ENCODE assay signal across 11 cellular contexts in the genomic region with DNA sequence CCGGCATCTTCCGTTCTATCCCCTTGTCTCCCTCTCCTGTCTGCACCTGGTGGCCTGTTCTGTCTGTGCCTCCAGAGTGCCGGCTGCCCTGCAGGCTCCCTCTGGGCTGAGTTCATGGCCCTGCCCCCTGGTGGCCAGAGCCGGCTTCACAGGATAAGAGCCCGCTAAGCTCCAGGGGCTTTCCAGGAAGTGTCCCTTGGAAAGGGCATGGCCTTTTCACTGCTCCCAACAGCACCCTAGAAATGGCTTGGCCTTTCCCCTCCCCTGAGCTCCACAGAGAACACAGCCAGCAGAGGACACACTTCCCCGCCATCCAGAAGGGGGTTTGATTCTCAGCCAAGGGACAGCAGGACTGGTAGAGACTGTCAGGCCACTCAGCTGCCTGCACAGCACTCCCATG. TPM values are rescaled to one million over a fixed set of nuclear protein-coding genes. Genes with fewer than 3 reads are reported as not detected.
A peak's percentile ranks its signal among the peaks of the same experiment; 100 is the strongest.
DNase-seq lines count a peak whose midpoint lies in the region; ATAC-seq and TF ChIP-seq lines count a peak whose summit lies in the region.
"Not testable (repeated sequence)": the region's sequence is repeated elsewhere in the genome, so short reads cannot be mapped to it uniquely, and the experiment has no call there.
"Had no signal": no experiment of that assay in that cellular context is flagged by ENCODE, and none has a peak within 500 bp of the region (broad histone marks: within the 10 kb centered on the region; RNA-seq: fewer than 3 reads in every experiment).

No MANE protein-coding gene starts in this region.

- not testable (repeated sequence) for H3K4me3 Mint-ChIP-seq in activated CD8-positive, alpha-beta memory T cell treated with anti-CD3 and anti-CD28 coated beads, Interleukin-2, amount 10 ng/mL, durations not matched to agents 7 days and 5 days; brain; natural killer cell
- peak overlapping the region in 1 of 2 donors; percentile 32 for H3K4me3 Mint-ChIP-seq in stimulated activated naive B cell treated with anti-CD40 and anti-IgM and Interleukin-4, amounts not matched to agents 10 μg/mL and 1 μg/mL and 100 μg/mL, for 72 hours

- CTCF ChIA-PET in activated CD8-positive, alpha-beta memory T cell treated with anti-CD3 and anti-CD28 coated beads, Interleukin-2, amount 10 ng/mL, durations not matched to agents 7 days and 5 days (lab: Charles Lee) = not testable (repeated sequence)

- not testable (repeated sequence) for H3K4me3 ChIP-seq in RWPE2 (ENCODE audit: severe bottlenecking); hepatocyte

- not testable (repeated sequence) for H3K79me2 ChIP-seq in hepatocyte

- not testable (repeated sequence) for H3K36me3 Mint-ChIP-seq in activated CD8-positive, alpha-beta memory T cell treated with anti-CD3 and anti-CD28 coated beads, Interleukin-2, amount 10 ng/mL, durations not matched to agents 7 days and 5 days; brain; natural killer cell; stimulated activated naive B cell treated with anti-CD40 and anti-IgM and Interleukin-4, amounts not matched to agents 10 μg/mL and 1 μg/mL and 100 μg/mL, for 72 hours

- not testable (repeated sequence) for TF ChIP-seq CTCF in RWPE2 (IDR thresholded peaks at IDR 0.05; ENCODE audit: poor library complexity, severe bottlenecking); natural killer cell (IDR thresholded peaks at IDR 0.05)
- TF ChIP-seq CTCF in brain (conservative IDR thresholded peaks at IDR 0.05) (peak; percentile 39 to 60), hepatocyte (IDR thresholded peaks at IDR 0.05; ENCODE audit: poor library complexity) (peak; percentile 28)

- H4K20me1 ChIP-seq in hepatocyte (ENCODE audit: insufficient read depth, poor library complexity, severe bottlenecking) = not testable (repeated sequence)

- not testable (repeated sequence) for H3K9me3 Mint-ChIP-seq in activated CD8-positive, alpha-beta memory T cell treated with anti-CD3 and anti-CD28 coated beads, Interleukin-2, amount 10 ng/mL, durations not matched to agents 7 days and 5 days (ENCODE audit: low read depth); brain; natural killer cell; stimulated activated naive B cell treated with anti-CD40 and anti-IgM and Interleukin-4, amounts not matched to agents 10 μg/mL and 1 μg/mL and 100 μg/mL, for 72 hours

- not testable (repeated sequence) for H3K27me3 ChIP-seq in RWPE2 (ENCODE audit: insufficient read depth, poor library complexity, severe bottlenecking); hepatocyte

- H3K4me1 Mint-ChIP-seq in activated CD8-positive, alpha-beta memory T cell treated with anti-CD3 and anti-CD28 coated beads, Interleukin-2, amount 10 ng/mL, durations not matched to agents 7 days and 5 days; brain; natural killer cell; stimulated activated naive B cell treated with anti-CD40 and anti-IgM and Interleukin-4, amounts not matched to agents 10 μg/mL and 1 μg/mL and 100 μg/mL, for 72 hours: not testable (repeated sequence)

- DNase-seq in CD1c-positive myeloid dendritic cell (ENCODE audit: extremely low spot score) = peak; percentile 1
- DNase-seq in RWPE2 (ENCODE audit: low spot score); activated CD8-positive, alpha-beta memory T cell treated with anti-CD3 and anti-CD28 coated beads, Interleukin-2, amount 10 ng/mL, durations not matched to agents 7 days and 5 days; hepatocyte (ENCODE audit: low spot score); natural killer cell: not testable (repeated sequence)
- DNase-seq in stimulated activated naive B cell treated with anti-CD40 and anti-IgM and Interleukin-4, amounts not matched to agents 10 μg/mL and 1 μg/mL and 100 μg/mL, for 72 hours = peak; percentile 32

- H2AFZ ChIP-seq in hepatocyte = not testable (repeated sequence)

- H3K27ac Mint-ChIP-seq in activated CD8-positive, alpha-beta memory T cell treated with anti-CD3 and anti-CD28 coated beads, Interleukin-2, amount 10 ng/mL, durations not matched to agents 7 days and 5 days; brain; natural killer cell; stimulated activated naive B cell treated with anti-CD40 and anti-IgM and Interleukin-4, amounts not matched to agents 10 μg/mL and 1 μg/mL and 100 μg/mL, for 72 hours: not testable (repeated sequence)

- H3K4me2 ChIP-seq in hepatocyte = not testable (repeated sequence)

- 10% methylated on average over 3 of the region's 6 CpGs for WGBS in hepatocyte (ENCODE audit: low lambda C conversion rate, missing lambda C conversion rate)

- H3K36me3 ChIP-seq in RWPE2 (ENCODE audit: low read depth); hepatocyte (replicated peaks; ENCODE audit: insufficient read depth, low read depth): not testable (repeated sequence)

- not testable (repeated sequence) for H3K9me3 ChIP-seq in RWPE2 (ENCODE audit: severe bottlenecking); hepatocyte (ENCODE audit: low read depth)

- intact Hi-C loops in natural killer cell (cut with micrococcal nuclease) = not testable (repeated sequence)

- ATAC-seq in HG02678 (IDR thresholded peaks at IDR 0.05; ENCODE audit: unreplicated experiment) = peak; percentile 43
- peak; percentile 85 for ATAC-seq in RWPE2 (ENCODE audit: low read depth)
- ATAC-seq in activated CD8-positive, alpha-beta memory T cell treated with anti-CD3 and anti-CD28 coated beads, Interleukin-2, amount 10 ng/mL, durations not matched to agents 7 days and 5 days = peak; percentile 74
- peak; percentile 64 to 80 (median 75) for ATAC-seq in natural killer cell
- ATAC-seq in stimulated activated naive B cell treated with anti-CD40 and anti-IgM and Interleukin-4, amounts not matched to agents 10 μg/mL and 1 μg/mL and 100 μg/mL, for 72 hours (replicated peaks) = peak; percentile 83 to 85

- not testable (repeated sequence) for H3K4me1 ChIP-seq in RWPE2 (ENCODE audit: insufficient read depth, poor library complexity, severe bottlenecking); hepatocyte (ENCODE audit: insufficient read depth)

- H3K9me2 ChIP-seq in hepatocyte (replicated peaks; ENCODE audit: insufficient read depth) = not testable (repeated sequence)

- H3K27me3 Mint-ChIP-seq in activated CD8-positive, alpha-beta memory T cell treated with anti-CD3 and anti-CD28 coated beads, Interleukin-2, amount 10 ng/mL, durations not matched to agents 7 days and 5 days; brain; natural killer cell (ENCODE audit: low read depth in 2 of 2); stimulated activated naive B cell treated with anti-CD40 and anti-IgM and Interleukin-4, amounts not matched to agents 10 μg/mL and 1 μg/mL and 100 μg/mL, for 72 hours: not testable (repeated sequence)

- not testable (repeated sequence) for H3K27ac ChIP-seq in RWPE2 (ENCODE audit: poor library complexity, severe bottlenecking); hepatocyte

RNA-seq across cellular contexts. Expression of gene GOLGA8Q, which starts 15.1 kb away (rescaled TPM):
- 1 to 10 TPM; 6.2 to 7.7 TPM for total RNA-seq in activated CD8-positive, alpha-beta memory T cell treated with anti-CD3 and anti-CD28 coated beads, Interleukin-2, amount 10 ng/mL, durations not matched to agents 7 days and 5 days
- polyA plus RNA-seq in brain (ENCODE audit: insufficient read depth, low read depth, low replicate concordance) (not detected), hepatocyte (0.45 TPM in 1 of 2 replicates, not detected in the other)
- total RNA-seq in hepatocyte (0.16 TPM in 1 of 2 replicates, not detected in the other), natural killer cell (10 to 100 TPM in 1 of 3 donors, 1 to 10 TPM in 2; 4.1 to 17.3 (median 8.9) TPM)
- total RNA-seq: OCI-LY7 had no signal

RNA-seq across cellular contexts. Expression of gene GOLGA8H, which starts 36.9 kb away (rescaled TPM):
- under 1 TPM in 1 of 2 experiments, not detected in 1; 0.26 TPM for total RNA-seq in activated CD8-positive, alpha-beta memory T cell treated with anti-CD3 and anti-CD28 coated beads, Interleukin-2, amount 10 ng/mL, durations not matched to agents 7 days and 5 days
- polyA plus RNA-seq in brain (ENCODE audit: insufficient read depth, low read depth, low replicate concordance) = not detected
- not detected in 2 replicates for total RNA-seq in hepatocyte
- 0.09 TPM in 1 of 2 replicates, not detected in the other for polyA plus RNA-seq in hepatocyte
- 1 to 10 TPM; 1.2 to 2.6 (median 2.3) TPM for total RNA-seq in natural killer cell
- total RNA-seq: activated CD4-positive, alpha-beta T cell treated with anti-CD3 and anti-CD28 coated beads, Interleukin-2, amount 10 ng/mL, durations not matched to agents 7 days and 5 days; vagina had no signal
